In the genomic region with DNA sequence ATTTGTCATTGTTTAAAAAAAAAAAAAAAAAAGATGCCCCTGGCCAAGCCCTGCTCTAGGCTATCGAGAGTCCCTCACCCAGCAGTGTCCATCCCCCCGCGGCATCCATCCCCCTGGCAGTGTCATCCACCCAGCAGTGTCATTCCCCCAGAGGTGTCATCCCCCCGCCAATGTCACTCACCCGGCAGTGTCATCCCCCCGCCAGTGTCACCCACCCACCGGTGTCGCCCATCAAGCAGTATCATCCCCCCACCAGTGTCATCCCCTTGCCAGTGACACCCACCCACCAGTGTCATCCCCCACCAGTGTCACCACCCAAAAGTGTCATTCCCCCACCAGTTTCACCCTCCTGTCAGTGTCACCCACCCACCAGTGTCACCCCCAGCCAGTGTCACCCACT, we compare ENCODE assay signal across 18 cellular contexts.
DNase-seq lines count a peak whose midpoint lies in the region; ATAC-seq, FAIRE-seq and TF ChIP-seq lines count a peak whose summit lies in the region.
"Had no signal": no experiment of that assay in that cellular context is flagged by ENCODE, and none has a peak within 500 bp of the region (broad histone marks: within the 10 kb centered on the region; RNA-seq: fewer than 3 reads in every experiment).

No MANE protein-coding gene starts in this region.

- H3K27ac Mint-ChIP-seq in endodermal cell = no peak overlapping the region
- H3K27ac Mint-ChIP-seq: B cell; CD8-positive, alpha-beta T cell; GM23338 had no signal

- DNase-seq in left ventricle myocardium superior (peak; percentile 10), right cardiac atrium (no peak), endodermal cell (peak; percentile 24), neuronal stem cell (ENCODE audit: low spot score) (no peak), LoVo (ENCODE audit: low spot score) (no peak), transverse colon (no peak), GM12892 (ENCODE audit: insufficient read length) (no peak)
- DNase-seq: Calu3; CD8-positive, alpha-beta T cell; DND-41; HCEC 1CT had no signal

- H3K4me3 ChIP-seq in right cardiac atrium (ENCODE audit: low read length) (no peak overlapping the region), endodermal cell (ENCODE audit: low read length) (no peak overlapping the region), neuronal stem cell (ENCODE audit: low read length in 2 of 2) (peak overlapping the region in 1 of 2 donors; percentile 29), transverse colon (no peak overlapping the region)
- H3K4me3 ChIP-seq: BLaER1 treated with 17β-estradiol and CSF1 and Interleukin-3, amounts not matched to agents 10 nM and 100 nM; GM23338 had no signal

- peak overlapping the region; percentile 72 for H2BK15ac ChIP-seq in neuronal stem cell (ENCODE audit: low read length)

- no peak for FAIRE-seq in GM12892 (lab: Jason Lieb, UNC)
- FAIRE-seq: G401.6, GM12891, GM18507, H54 had no signal

- no peak for TF ChIP-seq EP300 in transverse colon (IDR thresholded peaks at IDR 0.05; ENCODE audit: low read depth)

- H3K9me3 ChIP-seq in right cardiac atrium (ENCODE audit: control insufficient read depth, low read length) = no peaks in the 10 kb centered on the region
- H3K9me3 ChIP-seq in endodermal cell (ENCODE audit: control insufficient read depth, low read length) = peaks cover 2% of the 10 kb centered on the region
- peaks cover 0 to 10% of the 10 kb centered on the region in 2 donors for H3K9me3 ChIP-seq in neuronal stem cell (replicated peaks in 1 of 2; ENCODE audit: control insufficient read depth in 2 of 2, insufficient read depth in 1 of 2, low read depth in 1 of 2, low read length in 2 of 2)
- no peaks in the 10 kb centered on the region for H3K9me3 ChIP-seq in transverse colon

- no peaks in the 10 kb centered on the region for H3K4me1 Mint-ChIP-seq in endodermal cell
- H3K4me1 Mint-ChIP-seq: B cell, GM23338 had no signal

- peak overlapping the region; percentile 31 for H2BK12ac ChIP-seq in neuronal stem cell (ENCODE audit: low read length)

- H4K91ac ChIP-seq in neuronal stem cell (ENCODE audit: low read depth, low read length, poor library complexity) = no peak overlapping the region

- H3K4me2 ChIP-seq in neuronal stem cell (ENCODE audit: insufficient read depth, low read length, poor library complexity, severe bottlenecking) = no peak overlapping the region
- H3K4me2 ChIP-seq: BLaER1 treated with 17β-estradiol and CSF1 and Interleukin-3, amounts not matched to agents 10 nM and 100 nM; GM23338 had no signal

- H3K36me3 ChIP-seq in endodermal cell (ENCODE audit: control insufficient read depth, insufficient read depth, low read length) (no peaks in the 10 kb centered on the region), neuronal stem cell (replicated peaks in 1 of 2; ENCODE audit: control insufficient read depth in 2 of 2, insufficient read depth in 2 of 2, low read length in 2 of 2) (no peaks in the 10 kb centered on the region), transverse colon (no peaks in the 10 kb centered on the region)
- H3K36me3 ChIP-seq: BLaER1 treated with 17β-estradiol and CSF1 and Interleukin-3, amounts not matched to agents 10 nM and 100 nM had no signal

- H3K14ac ChIP-seq in neuronal stem cell (ENCODE audit: low read length) = peak overlapping the region; percentile 74

- H3K79me1 ChIP-seq in neuronal stem cell (ENCODE audit: low read depth, low read length) = no peaks in the 10 kb centered on the region

- TF ChIP-seq POLR2A in transverse colon (IDR thresholded peaks at IDR 0.05) (no peak), GM12892 (IDR thresholded peaks at IDR 0.05; ENCODE audit: low read depth, low read length) (no peak)

- TF ChIP-seq CTCF in endodermal cell (conservative IDR thresholded peaks at IDR 0.05) (no peak), transverse colon (IDR thresholded peaks at IDR 0.05) (no peak)

- no peak overlapping the region for H4K8ac ChIP-seq in neuronal stem cell (ENCODE audit: low read depth, low read length)

- H2AK5ac ChIP-seq in neuronal stem cell (ENCODE audit: low read depth, low read length) = peak overlapping the region; percentile 78

- H2BK5ac ChIP-seq in neuronal stem cell (ENCODE audit: low read length) = no peak overlapping the region

- H3K9ac ChIP-seq in endodermal cell (ENCODE audit: extremely low read depth, low read length, poor library complexity, severe bottlenecking) (no peak overlapping the region), neuronal stem cell (ENCODE audit: low read depth, low read length, poor library complexity) (peak overlapping the region; percentile 51)
- H3K9ac ChIP-seq: BLaER1 treated with 17β-estradiol and CSF1 and Interleukin-3, amounts not matched to agents 10 nM and 100 nM had no signal

- no peak overlapping the region for H3K18ac ChIP-seq in neuronal stem cell (ENCODE audit: low read length)

- no peaks in the 10 kb centered on the region for H3K36me3 Mint-ChIP-seq in endodermal cell (ENCODE audit: low read depth)
- H3K36me3 Mint-ChIP-seq: CD8-positive, alpha-beta T cell had no signal

- no peak overlapping the region for H3K4ac ChIP-seq in neuronal stem cell (ENCODE audit: low read length)

- H3K27me3 ChIP-seq in right cardiac atrium (ENCODE audit: control insufficient read depth, insufficient read depth) (no peaks in the 10 kb centered on the region), endodermal cell (ENCODE audit: control insufficient read depth, insufficient read depth, low read length, poor library complexity, severe bottlenecking) (no peaks in the 10 kb centered on the region), neuronal stem cell (ENCODE audit: control insufficient read depth in 3 of 3, insufficient read depth in 3 of 3, low read depth in 1 of 3, low read length in 3 of 3) (no peaks in the 10 kb centered on the region), transverse colon (peaks cover 4% of the 10 kb centered on the region)

- H3K27ac ChIP-seq in right cardiac atrium (ENCODE audit: low read length) (no peak overlapping the region), endodermal cell (ENCODE audit: low read depth, low read length) (no peak overlapping the region), neuronal stem cell (replicated peaks; ENCODE audit: low read length) (no peak overlapping the region), transverse colon (no peak overlapping the region)
- H3K27ac ChIP-seq: BLaER1 treated with 17β-estradiol and CSF1 and Interleukin-3, amounts not matched to agents 10 nM and 100 nM had no signal

- no peak overlapping the region for H3K23ac ChIP-seq in neuronal stem cell (ENCODE audit: low read depth, low read length, poor library complexity)

- in situ Hi-C loops in transverse colon (cut with MboI; ENCODE audit: low pct_ligation_motif_present in 1 of 4, low pct_unique_long_range_greater_than_20kb in 1 of 4, low sequenced_read_pairs in 3 of 4) = no loop called here

- H3K4me1 ChIP-seq in right cardiac atrium (ENCODE audit: control insufficient read depth, insufficient read depth, low read length) = no peaks in the 10 kb centered on the region
- no peaks in the 10 kb centered on the region for H3K4me1 ChIP-seq in endodermal cell (ENCODE audit: control insufficient read depth, insufficient read depth, low read length)
- peaks cover 8 to 12% of the 10 kb centered on the region in 2 donors for H3K4me1 ChIP-seq in neuronal stem cell (ENCODE audit: control insufficient read depth in 2 of 2, insufficient read depth in 1 of 2, low read depth in 1 of 2, low read length in 2 of 2)
- H3K4me1 ChIP-seq in transverse colon = no peaks in the 10 kb centered on the region

- no peak overlapping the region for H2AFZ ChIP-seq in neuronal stem cell (ENCODE audit: low read length)
- H2AFZ ChIP-seq: GM23338 had no signal

- intact Hi-C loops in left ventricle myocardium superior (cut with micrococcal nuclease) (no loop called here), right cardiac atrium (cut with DNase I) (no loop called here), transverse colon (cut with DNase I; ENCODE audit: low total_unique reads) (no loop called here)

- H3K4me3 Mint-ChIP-seq in endodermal cell = no peak overlapping the region
- H3K4me3 Mint-ChIP-seq: B cell; CD8-positive, alpha-beta T cell; GM23338 had no signal

- no peak for ATAC-seq in left ventricle myocardium superior
- ATAC-seq in right cardiac atrium = no peak
- ATAC-seq: CD8-positive, alpha-beta T cell; GM23338 had no signal

- 81% methylated on average over 8 of the region's 8 CpGs for WGBS in right cardiac atrium
- WGBS in endodermal cell (ENCODE audit: insufficient coverage in 1 of 2, insufficient read length in 1 of 2), 2 experiments = 84% methylated on average over 8 of the region's 8 CpGs; no CpG with 5 or more reads in 1 of the 2 experiments
- no CpG with 5 or more reads among the region's 8 CpGs for WGBS in neuronal stem cell (ENCODE audit: extremely low coverage in 2 of 2, insufficient read length in 2 of 2, insufficient replicate concordance in 1 of 2), 2 donors
- WGBS in transverse colon (ENCODE audit: low coverage in 1 of 2), 2 donors = 82% methylated on average over 8 of the region's 8 CpGs; no CpG with 5 or more reads in 1 of the 2 donors

- H2BK120ac ChIP-seq in neuronal stem cell (ENCODE audit: low read depth, low read length) = no peak overlapping the region

- H3K9me3 Mint-ChIP-seq in endodermal cell = peaks cover 2% of the 10 kb centered on the region
- H3K9me3 Mint-ChIP-seq: CD8-positive, alpha-beta T cell had no signal

- peaks cover 13% of the 10 kb centered on the region for H3K27me3 Mint-ChIP-seq in endodermal cell (ENCODE audit: insufficient read depth)

Comparison
In these comparisons a context has a peak if more than half of its experiments do, and no peak if none do; other contexts are left out.
1. DNase-seq: peak in left ventricle myocardium superior (single experiment) and endodermal cell (single experiment); none in right cardiac atrium (0 of 3), neuronal stem cell (single experiment), LoVo (single experiment), transverse colon (single experiment) and GM12892 (single experiment).